9 cellular contexts compared by ENCODE assay signal in genomic region chr7:151310578-151310977, GRCh38. TPM values are rescaled to one million over a fixed set of nuclear protein-coding genes. Genes with fewer than 3 reads are reported as not detected.
DNase-seq lines count a peak whose midpoint lies in the region; ATAC-seq and TF ChIP-seq lines count a peak whose summit lies in the region.
"Had no signal": no experiment of that assay in that cellular context is flagged by ENCODE, and none has a peak within 500 bp of the region (broad histone marks: within the 10 kb centered on the region; RNA-seq: fewer than 3 reads in every experiment).

No MANE protein-coding gene starts in this region.

- DNase-seq in GF-D8 (lab: John Stamatoyannopoulos, UW): peak; percentile 14
- DNase-seq in LoVo (ENCODE audit: low spot score): peak; percentile 57
- DNase-seq in astrocyte of the cerebellum (ENCODE audit: low read depth): no peak
- peak; percentile 23 to 46 for DNase-seq in lung microvascular endothelial cell (ENCODE audit: low read depth in 2 of 2)
- no peak for DNase-seq in AG08395 (ENCODE audit: low spot score)
- DNase-seq in COLO668 (lab: John Stamatoyannopoulos, UW; ENCODE audit: unreplicated experiment): no peak
- no peak for DNase-seq in NCI-H774 (lab: John Stamatoyannopoulos, UW)
- DNase-seq: aorta had no signal

- peak; percentile 41 for TF ChIP-seq CTCF in astrocyte of the cerebellum (IDR thresholded peaks at IDR 0.05; ENCODE audit: low read depth, low read length, missing control alignments)

- in situ Hi-C loops in astrocyte of the cerebellum (cut with HindIII; ENCODE audit: low sequenced_read_pairs): loop anchor here (5.0 kb wide), 2 partner anchors 52 to 73 kb away; no protein-coding TSS in a partner anchor

- no peak overlapping the region for H3K4me3 ChIP-seq in astrocyte of the cerebellum (ENCODE audit: low read depth, low read length)

- no peak for ATAC-seq in HG02623 (IDR thresholded peaks at IDR 0.05; ENCODE audit: unreplicated experiment)

RNA-seq across cellular contexts. Expression of gene NUB1, which starts 31.0 kb away (rescaled TPM):
- total RNA-seq in lung microvascular endothelial cell: 27.0 and 31.2 TPM in 2 replicates

Comparison
In these comparisons a context has a peak if more than half of its experiments do, and no peak if none do; other contexts are left out.
1. DNase-seq: peak in GF-D8 (single experiment), LoVo (single experiment) and lung microvascular endothelial cell (2 of 2); none in astrocyte of the cerebellum (single experiment), AG08395 (single experiment), COLO668 (single experiment) and NCI-H774 (single experiment).